ENCODE assay signal across 32 cellular contexts in genomic region chr12:44816446-44817017, GRCh38. TPM values are rescaled to one million over a fixed set of nuclear protein-coding genes. Genes with fewer than 3 reads are reported as not detected.
DNase-seq lines count a peak whose midpoint lies in the region; ATAC-seq and TF ChIP-seq lines count a peak whose summit lies in the region.
"Had no signal": no experiment of that assay in that cellular context is flagged by ENCODE, and none has a peak within 500 bp of the region (broad histone marks: within the 10 kb centered on the region; RNA-seq: fewer than 3 reads in every experiment).

No MANE protein-coding gene starts in this region.

- no peaks in the 10 kb centered on the region for H3F3A ChIP-seq in OCI-LY1 (ENCODE audit: insufficient read depth, low read length)

- TF ChIP-seq CTCF in OCI-LY1 (IDR thresholded peaks at IDR 0.05; ENCODE audit: low read length) = no peak
- TF ChIP-seq CTCF in colonic mucosa (IDR thresholded peaks at IDR 0.05) = no peak

- no peak overlapping the region for H3K4me3 ChIP-seq in CD4-positive, alpha-beta memory T cell (ENCODE audit: low read length in 2 of 2)
- H3K4me3 ChIP-seq in OCI-LY1 (ENCODE audit: low read depth, low read length, poor library complexity, severe bottlenecking) = no peak overlapping the region
- H3K4me3 ChIP-seq in colonic mucosa = no peak overlapping the region
- H3K4me3 ChIP-seq: prostate gland, upper lobe of right lung had no signal

- peaks cover 0 to 2% (median 0%) of the 10 kb centered on the region in 8 donors for H3K9me3 Mint-ChIP-seq in CD4-positive, alpha-beta memory T cell
- H3K9me3 Mint-ChIP-seq: activated naive CD4-positive, alpha-beta T cell treated with anti-CD3 and anti-CD28 coated beads, Interleukin-2, amount 10 ng/mL, durations not matched to agents 7 days and 5 days; immature natural killer cell; memory B cell had no signal

- H3K9me3 ChIP-seq in CD4-positive, alpha-beta memory T cell (ENCODE audit: control insufficient read depth in 1 of 2, low read length in 2 of 2) = no peaks in the 10 kb centered on the region
- no peaks in the 10 kb centered on the region for H3K9me3 ChIP-seq in OCI-LY1 (ENCODE audit: low read length)
- no peaks in the 10 kb centered on the region for H3K9me3 ChIP-seq in colonic mucosa
- H3K9me3 ChIP-seq: prostate gland, upper lobe of right lung had no signal

- intact Hi-C loops in CD4-positive, alpha-beta memory T cell (cut with micrococcal nuclease) = loop anchor here (2.0 kb wide), 1 partner anchor 14 kb away; no protein-coding TSS in a partner anchor
- intact Hi-C loops in colonic mucosa (cut with DNase I) = no loop called here

- H3K79me2 ChIP-seq in OCI-LY1 (ENCODE audit: insufficient read depth, low read length) = no peaks in the 10 kb centered on the region

- H3K27ac ChIP-seq in CD4-positive, alpha-beta memory T cell (ENCODE audit: low read depth, low read length) = no peak overlapping the region
- H3K27ac ChIP-seq in OCI-LY1 (ENCODE audit: low read depth, low read length, poor library complexity, severe bottlenecking) (peak overlapping the region; percentile 9), colonic mucosa (peak overlapping the region; percentile 41)
- H3K27ac ChIP-seq: C4-2B, HL-60, prostate gland, upper lobe of right lung, VCaP had no signal

- ATAC-seq in GM18511 (IDR thresholded peaks at IDR 0.05; ENCODE audit: unreplicated experiment) = no peak
- ATAC-seq: sciatic nerve, upper lobe of right lung had no signal

- H3K9me2 ChIP-seq in OCI-LY1 (ENCODE audit: low read depth, low read length) = no peaks in the 10 kb centered on the region

- DNase-seq in CD4-positive, alpha-beta memory T cell = no peak
- DNase-seq in colonic mucosa (no peak), putamen (ENCODE audit: low spot score) (peak; percentile 8), anterior cingulate cortex (lab: John Stamatoyannopoulos, UW) (no peak)
- no peak for DNase-seq in stimulated activated CD4-positive, alpha-beta T cell treated with anti-CD3 and anti-CD28 coated beads, Interleukin-2, amount 100 ng/mL, for 24 hours
- DNase-seq: activated CD4-positive, alpha-beta T cell treated with anti-CD3 and anti-CD28 coated beads for 4 hours; activated naive CD4-positive, alpha-beta T cell treated with anti-CD3 and anti-CD28 coated beads, Interleukin-2, amount 10 ng/mL, durations not matched to agents 7 days and 5 days; activated T-cell treated with anti-CD3 and anti-CD28 coated beads, Interleukin-2, amount 50 U/mL, for 1 hour; Calu3; caudate nucleus; cortex of kidney; DMS79; effector memory CD4-positive, alpha-beta T cell; H7; immature natural killer cell; Karpas-422; NCI-H1417 treated with DMSO at 0.1 percent for 48 hours; NCI-H2081; NCI-H2227 treated with DMSO at 0.1 percent for 48 hours; NCI-H526 treated with DMSO at 0.1 percent for 48 hours; SIG-M5; stimulated activated CD4-positive, alpha-beta T cell treated with anti-CD3 and anti-CD28 coated beads, Interleukin-4, amount 100 ng/mL, for 4 hours; T-helper 9 cell; upper lobe of right lung had no signal

- H3K27me3 ChIP-seq in CD4-positive, alpha-beta memory T cell (ENCODE audit: insufficient read depth, low read length) = no peaks in the 10 kb centered on the region
- H3K27me3 ChIP-seq in OCI-LY1 (ENCODE audit: insufficient read depth, low read length) (no peaks in the 10 kb centered on the region), colonic mucosa (no peaks in the 10 kb centered on the region)
- H3K27me3 ChIP-seq: upper lobe of right lung had no signal

- H3K4me2 ChIP-seq in OCI-LY1 (ENCODE audit: low read length) = no peak overlapping the region

- peaks cover 58% of the 10 kb centered on the region for H3K4me1 ChIP-seq in CD4-positive, alpha-beta memory T cell (ENCODE audit: insufficient read depth, low read length)
- H3K4me1 ChIP-seq in OCI-LY1 (ENCODE audit: insufficient read depth, low read length, severe bottlenecking) = peaks cover 57% of the 10 kb centered on the region
- no peaks in the 10 kb centered on the region for H3K4me1 ChIP-seq in colonic mucosa
- H3K4me1 ChIP-seq: prostate gland, upper lobe of right lung had no signal

- CTCF ChIA-PET in CD4-positive, alpha-beta memory T cell (lab: Charles Lee; ENCODE audit: partially characterized antibody) = interaction anchor here (1.7 to 8.6 kb wide), 2 partner anchors 59 to 114 kb away, joined by 6 to 228 read pairs; partner anchors contain the start of gene NELL2

- no peaks in the 10 kb centered on the region for H4K20me1 ChIP-seq in OCI-LY1 (ENCODE audit: insufficient read depth, low read length)

- peaks cover 21 to 82% (median 64%) of the 10 kb centered on the region in 4 donors for H3K4me1 Mint-ChIP-seq in CD4-positive, alpha-beta memory T cell

- H2AFZ ChIP-seq in OCI-LY1 (ENCODE audit: low read length) = no peak overlapping the region

- no peaks in the 10 kb centered on the region for H3K36me3 ChIP-seq in CD4-positive, alpha-beta memory T cell (ENCODE audit: insufficient read depth, low read length)
- no peaks in the 10 kb centered on the region for H3K36me3 ChIP-seq in OCI-LY1 (ENCODE audit: insufficient read depth, low read length)
- no peaks in the 10 kb centered on the region for H3K36me3 ChIP-seq in colonic mucosa
- H3K36me3 ChIP-seq: prostate gland, upper lobe of right lung had no signal

- H3K9ac ChIP-seq in OCI-LY1 (ENCODE audit: low read length) = no peak overlapping the region
- H3K9ac ChIP-seq in colonic mucosa (ENCODE audit: low read depth in 2 of 2, low read length in 2 of 2) = no peak overlapping the region

- peaks cover 8 to 23% of the 10 kb centered on the region in 2 donors for H3K36me3 Mint-ChIP-seq in CD4-positive, alpha-beta memory T cell
- H3K36me3 Mint-ChIP-seq: immature natural killer cell, memory B cell had no signal

- peak overlapping the region in 2 of 8 donors; percentile 2 to 8 for H3K4me3 Mint-ChIP-seq in CD4-positive, alpha-beta memory T cell
- H3K4me3 Mint-ChIP-seq: activated naive CD4-positive, alpha-beta T cell treated with anti-CD3 and anti-CD28 coated beads, Interleukin-2, amount 10 ng/mL, durations not matched to agents 7 days and 5 days; immature natural killer cell; memory B cell had no signal

- no peaks in the 10 kb centered on the region for H3K27me3 Mint-ChIP-seq in CD4-positive, alpha-beta memory T cell
- H3K27me3 Mint-ChIP-seq: activated naive CD4-positive, alpha-beta T cell treated with anti-CD3 and anti-CD28 coated beads, Interleukin-2, amount 10 ng/mL, durations not matched to agents 7 days and 5 days; memory B cell had no signal

- POLR2A ChIA-PET in CD4-positive, alpha-beta memory T cell (lab: Charles Lee; ENCODE audit: partially characterized antibody) = interaction anchor here (0.7 to 2.7 kb wide), 4 partner anchors 10 to 59 kb away, joined by 3 to 17 read pairs (median 8); partner anchors contain the start of gene NELL2

- peak overlapping the region in 4 of 7 donors; percentile 1 to 31 (median 13) for H3K27ac Mint-ChIP-seq in CD4-positive, alpha-beta memory T cell
- H3K27ac Mint-ChIP-seq: activated naive CD4-positive, alpha-beta T cell treated with anti-CD3 and anti-CD28 coated beads, Interleukin-2, amount 10 ng/mL, durations not matched to agents 7 days and 5 days; immature natural killer cell; memory B cell had no signal

RNA-seq across cellular contexts. Expression of gene NELL2, which starts 59.6 kb away (rescaled TPM):
- 100 to 1,000 TPM; 233 to 257 TPM for total RNA-seq in CD4-positive, alpha-beta memory T cell
- 100 to 1,000 TPM in 1 of 2 donors, 10 to 100 TPM in 1; 92.8 to 126 TPM for polyA plus RNA-seq in CD4-positive, alpha-beta memory T cell
- 1 to 10 TPM; 2.1 to 3.0 TPM for total RNA-seq in colonic mucosa
- total RNA-seq: Calu3 had no signal

Comparison
In these comparisons a context has a peak if more than half of its experiments do, and no peak if none do; other contexts are left out.
1. RNA of gene NELL2, which starts 59.6 kb away (total RNA-seq): 233 to 257 TPM in CD4-positive, alpha-beta memory T cell; 2.1 to 3.0 TPM in colonic mucosa; every median in the first group is over 10 times any median in the second.